Comparison of ENCODE assay signal across 8 cellular contexts in the genomic region with DNA sequence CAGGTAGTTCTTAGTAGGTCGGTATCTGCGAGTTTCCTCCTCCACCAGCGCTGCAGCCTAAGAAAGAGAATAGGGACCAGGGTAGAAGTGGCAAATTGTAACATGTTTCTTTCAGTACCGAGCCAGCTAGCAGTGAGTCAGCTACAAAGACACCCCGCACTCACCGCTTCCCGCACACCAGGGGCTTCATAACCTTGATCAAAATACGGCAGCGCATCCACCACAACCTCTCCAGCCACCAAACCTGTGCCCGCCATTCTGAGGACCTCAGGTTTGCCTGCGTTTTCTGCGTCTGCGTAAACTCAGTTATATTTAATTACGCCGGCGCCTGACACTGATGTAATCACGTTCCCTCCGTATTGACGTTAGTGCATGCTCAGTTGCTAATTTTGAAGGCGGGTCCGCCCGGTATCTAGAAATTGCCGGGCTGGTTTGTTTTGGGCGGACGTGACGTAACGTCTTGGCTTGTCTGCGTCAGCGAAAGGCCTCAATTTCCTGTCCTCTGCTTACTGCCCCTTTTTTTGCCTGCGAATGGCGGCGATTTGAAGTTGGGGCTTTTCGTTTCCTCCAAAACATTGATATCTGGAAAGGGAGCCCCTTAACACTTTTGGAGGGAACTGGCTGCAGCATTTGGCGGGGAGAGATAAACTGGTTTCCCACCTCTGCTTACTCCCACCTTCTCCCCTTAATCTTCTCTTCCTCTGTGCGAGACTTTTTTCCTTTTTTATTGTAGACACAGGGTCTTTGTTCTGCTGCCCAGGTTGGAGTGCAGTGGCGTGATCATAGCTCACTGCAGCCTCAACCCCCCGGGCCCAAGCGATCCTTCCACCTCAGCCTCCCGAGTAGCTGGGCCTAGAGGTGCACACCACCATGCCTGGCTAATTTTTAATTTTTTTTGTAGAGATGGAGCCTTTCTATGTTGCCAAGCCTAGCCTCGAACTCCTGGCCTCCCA. TPM values are rescaled to one million over a fixed set of nuclear protein-coding genes. Genes with fewer than 3 reads are reported as not detected.
DNase-seq lines count a peak whose midpoint lies in the region; ATAC-seq lines count a peak whose summit lies in the region.

BCAS2 (minus strand) TSS at position 281 of the 953 bp plus-strand sequence; CDS start at position 257, 24 bp downstream.

- ATAC-seq in GM19372 (IDR thresholded peaks at IDR 0.05; ENCODE audit: low read depth, unreplicated experiment), result peak; percentile 100
- peak; percentile 98 for ATAC-seq in HG03558 (IDR thresholded peaks at IDR 0.05; ENCODE audit: extremely low read depth, unreplicated experiment)
- peak; percentile 96 for ATAC-seq in left lobe of liver

- peak within 1 kb of the TSS; percentile 98 for H3K27ac Mint-ChIP-seq in dendritic cell treated with granulocyte-macrophage colony-stimulating factor and Interleukin-4, amounts not matched to agents 40 ng/mL and 50 ng/mL, for 4 days

- peak within 1 kb of the TSS; percentile 85 for H3K4me3 Mint-ChIP-seq in dendritic cell treated with granulocyte-macrophage colony-stimulating factor and Interleukin-4, amounts not matched to agents 40 ng/mL and 50 ng/mL, for 4 days

- H3K36me3 Mint-ChIP-seq in dendritic cell treated with granulocyte-macrophage colony-stimulating factor and Interleukin-4, amounts not matched to agents 40 ng/mL and 50 ng/mL, for 4 days (ENCODE audit: low read depth), result peaks cover 50% of the 10 kb centered on the region

- DNase-seq in C1 segment of cervical spinal cord (lab: John Stamatoyannopoulos, UW), result peak; percentile 37 to 99 (median 92)
- DNase-seq in NCI-H748 treated with DMSO at 0.1 percent for 48 hours (lab: John Stamatoyannopoulos, UW), result peak; percentile 91
- DNase-seq in activated CD4-positive, alpha-beta T cell treated with anti-CD3 and anti-CD28 coated beads, Interleukin-2, amount 50 U/mL, for 24 hours (ENCODE audit: low read depth in 1 of 2, low spot score in 1 of 2), result peak; percentile 81 to 97
- DNase-seq in left lobe of liver (ENCODE audit: low spot score), result peak; percentile 98
- DNase-seq in stimulated activated CD4-positive, alpha-beta T cell treated with anti-CD3 and anti-CD28 coated beads, Interleukin-2, amount 100 ng/mL, for 4 hours (ENCODE audit: low read depth), result peak; percentile 94

- intact Hi-C loops in dendritic cell treated with granulocyte-macrophage colony-stimulating factor and Interleukin-4, amounts not matched to agents 40 ng/mL and 50 ng/mL, for 4 days (cut with micrococcal nuclease), result loop anchor here (1.0 to 5.0 kb wide), 5 partner anchors 71 to 201 kb away; partner anchors contain the start of genes CSDE1, DENND2C, NRAS and SIKE1

- H3K4me1 Mint-ChIP-seq in dendritic cell treated with granulocyte-macrophage colony-stimulating factor and Interleukin-4, amounts not matched to agents 40 ng/mL and 50 ng/mL, for 4 days (ENCODE audit: low read depth), result peaks cover 9% of the 10 kb centered on the region

- peaks cover 9% of the 10 kb centered on the region for H3K9me3 Mint-ChIP-seq in dendritic cell treated with granulocyte-macrophage colony-stimulating factor and Interleukin-4, amounts not matched to agents 40 ng/mL and 50 ng/mL, for 4 days

- peaks cover 22% of the 10 kb centered on the region for H3K27me3 Mint-ChIP-seq in dendritic cell treated with granulocyte-macrophage colony-stimulating factor and Interleukin-4, amounts not matched to agents 40 ng/mL and 50 ng/mL, for 4 days

RNA-seq across cellular contexts. Expression of gene BCAS2, which starts in this region (rescaled TPM):
- 13.3 TPM for total RNA-seq in left lobe of liver

Comparison
In these comparisons a context has a peak if more than half of its experiments do, and no peak if none do; other contexts are left out.
1. Peak in every context shown above with its lines: DNase-seq and ATAC-seq.